ENCODE assay signal across 25 cellular contexts in the genomic region with DNA sequence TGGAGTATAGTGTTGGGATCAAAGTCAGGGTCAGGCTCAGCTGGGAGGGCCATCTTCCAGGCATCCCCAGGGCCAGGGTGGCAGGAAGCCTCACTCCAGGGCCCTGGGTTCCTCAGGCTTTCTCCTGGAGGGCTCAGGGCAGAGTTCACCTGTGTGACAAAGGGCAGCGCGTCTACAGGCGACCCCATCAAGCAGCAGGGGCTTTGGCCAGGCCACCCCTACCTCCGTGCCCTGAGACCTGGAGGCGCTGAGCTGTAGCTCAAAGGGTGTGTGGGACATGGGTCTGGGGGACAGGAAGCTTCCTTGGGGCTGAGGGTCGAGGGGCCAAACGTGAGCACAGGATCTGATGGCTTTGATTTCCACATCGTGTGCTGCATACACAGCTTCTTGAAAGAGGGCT. TPM values are rescaled to one million over a fixed set of nuclear protein-coding genes. Genes with fewer than 3 reads are reported as not detected.
DNase-seq lines count a peak whose midpoint lies in the region; ATAC-seq lines count a peak whose summit lies in the region.
"Had no signal": no experiment of that assay in that cellular context is flagged by ENCODE, and none has a peak within 500 bp of the region (broad histone marks: within the 10 kb centered on the region; RNA-seq: fewer than 3 reads in every experiment).

No MANE protein-coding gene starts in this region.

- no peak overlapping the region for H3K4me3 ChIP-seq in CD4-positive, CD25-positive, alpha-beta regulatory T cell (ENCODE audit: low read depth, low read length)
- no peak overlapping the region for H3K4me3 ChIP-seq in CD4-positive, alpha-beta memory T cell (ENCODE audit: low read length in 2 of 2)
- H3K4me3 ChIP-seq: GM12878, SJSA1, testis had no signal

- peaks cover 4% of the 10 kb centered on the region for H3K4me1 ChIP-seq in CD4-positive, CD25-positive, alpha-beta regulatory T cell (ENCODE audit: control insufficient read depth, insufficient read depth, low read length, poor library complexity, severe bottlenecking)
- H3K4me1 ChIP-seq in CD4-positive, alpha-beta memory T cell (ENCODE audit: insufficient read depth, low read length): peaks cover 3% of the 10 kb centered on the region
- H3K4me1 ChIP-seq: SJSA1 had no signal

- CTCF ChIA-PET in CD4-positive, alpha-beta memory T cell (lab: Charles Lee; ENCODE audit: partially characterized antibody): interaction anchor here (1.5 kb wide), 1 partner anchor 24 kb away, joined by 7 read pairs; no protein-coding TSS in a partner anchor

- no peaks in the 10 kb centered on the region for H3K27me3 ChIP-seq in CD4-positive, CD25-positive, alpha-beta regulatory T cell (ENCODE audit: control insufficient read depth, insufficient read depth, low read length)
- no peaks in the 10 kb centered on the region for H3K27me3 ChIP-seq in CD4-positive, alpha-beta memory T cell (ENCODE audit: insufficient read depth, low read length)
- H3K27me3 ChIP-seq: SJSA1, testis, uterus had no signal

- no peak for DNase-seq in CD4-positive, CD25-positive, alpha-beta regulatory T cell
- DNase-seq in CD4-positive, alpha-beta memory T cell: no peak
- no peak for DNase-seq in effector memory CD8-positive, alpha-beta T cell
- DNase-seq in natural killer cell treated with Interleukin-12 subunit alpha and Interleukin-12 subunit beta and Interleukin-15 and Interleukin-18, amount 100 ng/mL, for 72 hours (ENCODE audit: low spot score): no peak
- DNase-seq in OCI-M2 (lab: John Stamatoyannopoulos, UW; ENCODE audit: unreplicated experiment): no peak
- DNase-seq in globus pallidus (ENCODE audit: low spot score): no peak
- DNase-seq: activated CD4-positive, alpha-beta T cell treated with anti-CD3 and anti-CD28 coated beads for 4 hours; activated naive CD4-positive, alpha-beta T cell treated with anti-CD3 and anti-CD28 coated beads, Interleukin-2, amount 10 ng/mL, durations not matched to agents 7 days and 5 days; activated T-cell treated with anti-CD3 and anti-CD28 coated beads, Interleukin-2, amount 50 U/mL, for 1 hour; aorta; cortex of kidney; HFFc6; hypothalamus; KBM-7; left ventricle myocardium superior; midbrain; MM.1S; NCI-H2081 treated with DMSO at 0.1 percent for 48 hours; NCI-H345; stimulated activated CD4-positive, alpha-beta T cell treated with anti-CD3 and anti-CD28 coated beads, Interleukin-4, amount 100 ng/mL, for 1 hour; testis; uterus had no signal

- no peak overlapping the region for H3K27ac ChIP-seq in CD4-positive, CD25-positive, alpha-beta regulatory T cell (ENCODE audit: insufficient read depth, low read length, poor library complexity, severe bottlenecking)
- no peak overlapping the region for H3K27ac ChIP-seq in CD4-positive, alpha-beta memory T cell (ENCODE audit: low read depth, low read length)
- H3K27ac ChIP-seq: SJSA1, testis, uterus had no signal

- H3K4me3 Mint-ChIP-seq in CD4-positive, CD25-positive, alpha-beta regulatory T cell: peak overlapping the region in 2 of 4 donors; percentile 54 to 63
- peak overlapping the region; percentile 3 to 64 (median 47) for H3K4me3 Mint-ChIP-seq in CD4-positive, alpha-beta memory T cell
- H3K4me3 Mint-ChIP-seq in effector memory CD8-positive, alpha-beta T cell: peak overlapping the region; percentile 50 to 56
- peak overlapping the region; percentile 52 for H3K4me3 Mint-ChIP-seq in natural killer cell treated with Interleukin-12 subunit alpha and Interleukin-12 subunit beta and Interleukin-15 and Interleukin-18, amount 100 ng/mL, for 72 hours
- H3K4me3 Mint-ChIP-seq: activated naive CD4-positive, alpha-beta T cell treated with anti-CD3 and anti-CD28 coated beads, Interleukin-2, amount 10 ng/mL, durations not matched to agents 7 days and 5 days; HFFc6 had no signal

- H3K4me1 Mint-ChIP-seq in CD4-positive, CD25-positive, alpha-beta regulatory T cell: peaks cover 0 to 10% (median 6%) of the 10 kb centered on the region in 4 donors
- peaks cover 0 to 16% (median 11%) of the 10 kb centered on the region in 4 donors for H3K4me1 Mint-ChIP-seq in CD4-positive, alpha-beta memory T cell
- peaks cover 3 to 17% of the 10 kb centered on the region in 2 donors for H3K4me1 Mint-ChIP-seq in effector memory CD8-positive, alpha-beta T cell (ENCODE audit: low read depth in 2 of 2)
- H3K4me1 Mint-ChIP-seq in natural killer cell treated with Interleukin-12 subunit alpha and Interleukin-12 subunit beta and Interleukin-15 and Interleukin-18, amount 100 ng/mL, for 72 hours (ENCODE audit: low read depth in 2 of 2): peaks cover 6 to 10% of the 10 kb centered on the region in 2 donors

- intact Hi-C loops in CD4-positive, alpha-beta memory T cell (cut with micrococcal nuclease): no loop called here

- H3K36me3 Mint-ChIP-seq in CD4-positive, CD25-positive, alpha-beta regulatory T cell: no peaks in the 10 kb centered on the region
- no peaks in the 10 kb centered on the region for H3K36me3 Mint-ChIP-seq in CD4-positive, alpha-beta memory T cell
- H3K36me3 Mint-ChIP-seq in effector memory CD8-positive, alpha-beta T cell (ENCODE audit: insufficient read depth): no peaks in the 10 kb centered on the region
- no peaks in the 10 kb centered on the region for H3K36me3 Mint-ChIP-seq in natural killer cell treated with Interleukin-12 subunit alpha and Interleukin-12 subunit beta and Interleukin-15 and Interleukin-18, amount 100 ng/mL, for 72 hours
- H3K36me3 Mint-ChIP-seq: activated naive CD4-positive, alpha-beta T cell treated with anti-CD3 and anti-CD28 coated beads, Interleukin-2, amount 10 ng/mL, durations not matched to agents 7 days and 5 days had no signal

- no peaks in the 10 kb centered on the region for H3K36me3 ChIP-seq in CD4-positive, CD25-positive, alpha-beta regulatory T cell (ENCODE audit: control insufficient read depth, insufficient read depth, low read length)
- no peaks in the 10 kb centered on the region for H3K36me3 ChIP-seq in CD4-positive, alpha-beta memory T cell (ENCODE audit: insufficient read depth, low read length)
- H3K36me3 ChIP-seq: SJSA1, uterus had no signal

- H3K27me3 Mint-ChIP-seq in CD4-positive, CD25-positive, alpha-beta regulatory T cell: peaks cover 13% of the 10 kb centered on the region
- H3K27me3 Mint-ChIP-seq in CD4-positive, alpha-beta memory T cell: peaks cover 0 to 10% of the 10 kb centered on the region in 2 donors
- H3K27me3 Mint-ChIP-seq in effector memory CD8-positive, alpha-beta T cell: peaks cover 12 to 24% of the 10 kb centered on the region in 2 donors
- H3K27me3 Mint-ChIP-seq in natural killer cell treated with Interleukin-12 subunit alpha and Interleukin-12 subunit beta and Interleukin-15 and Interleukin-18, amount 100 ng/mL, for 72 hours: peaks cover 11 to 12% of the 10 kb centered on the region in 2 donors

- H3K27ac Mint-ChIP-seq in CD4-positive, CD25-positive, alpha-beta regulatory T cell: peak overlapping the region; percentile 26 to 87 (median 29)
- H3K27ac Mint-ChIP-seq in CD4-positive, alpha-beta memory T cell: peak overlapping the region in 3 of 7 donors; percentile 23 to 71 (median 42)
- H3K27ac Mint-ChIP-seq in effector memory CD8-positive, alpha-beta T cell: peak overlapping the region; percentile 19 to 57
- peak overlapping the region in 1 of 2 donors; percentile 6 for H3K27ac Mint-ChIP-seq in natural killer cell treated with Interleukin-12 subunit alpha and Interleukin-12 subunit beta and Interleukin-15 and Interleukin-18, amount 100 ng/mL, for 72 hours
- H3K27ac Mint-ChIP-seq: activated naive CD4-positive, alpha-beta T cell treated with anti-CD3 and anti-CD28 coated beads, Interleukin-2, amount 10 ng/mL, durations not matched to agents 7 days and 5 days; HFFc6 had no signal

- ATAC-seq in CD4-positive, CD25-positive, alpha-beta regulatory T cell (ENCODE audit: low read depth in 2 of 2): no peak
- ATAC-seq in effector memory CD8-positive, alpha-beta T cell (replicated peaks): no peak
- ATAC-seq in natural killer cell treated with Interleukin-12 subunit alpha and Interleukin-12 subunit beta and Interleukin-15 and Interleukin-18, amount 100 ng/mL, for 72 hours: no peak
- ATAC-seq in GM21786 (IDR thresholded peaks at IDR 0.05; ENCODE audit: unreplicated experiment): no peak
- ATAC-seq: GM12878 had no signal

- POLR2A ChIA-PET in CD4-positive, alpha-beta memory T cell (lab: Charles Lee; ENCODE audit: partially characterized antibody): interaction anchor here (1.5 to 2.9 kb wide), 2 partner anchors 12 to 24 kb away, joined by 3 to 8 read pairs; no protein-coding TSS in a partner anchor

- no peaks in the 10 kb centered on the region for H3K9me3 ChIP-seq in CD4-positive, CD25-positive, alpha-beta regulatory T cell (ENCODE audit: control insufficient read depth in 2 of 2, low read length in 2 of 2)
- H3K9me3 ChIP-seq in CD4-positive, alpha-beta memory T cell (ENCODE audit: control insufficient read depth in 1 of 2, low read length in 2 of 2): no peaks in the 10 kb centered on the region
- H3K9me3 ChIP-seq: SJSA1, testis, uterus had no signal

- H3K9me3 Mint-ChIP-seq in CD4-positive, CD25-positive, alpha-beta regulatory T cell: no peaks in the 10 kb centered on the region
- no peaks in the 10 kb centered on the region for H3K9me3 Mint-ChIP-seq in CD4-positive, alpha-beta memory T cell
- H3K9me3 Mint-ChIP-seq in effector memory CD8-positive, alpha-beta T cell: no peaks in the 10 kb centered on the region
- H3K9me3 Mint-ChIP-seq in natural killer cell treated with Interleukin-12 subunit alpha and Interleukin-12 subunit beta and Interleukin-15 and Interleukin-18, amount 100 ng/mL, for 72 hours: no peaks in the 10 kb centered on the region
- H3K9me3 Mint-ChIP-seq: activated naive CD4-positive, alpha-beta T cell treated with anti-CD3 and anti-CD28 coated beads, Interleukin-2, amount 10 ng/mL, durations not matched to agents 7 days and 5 days; HFFc6 had no signal

RNA-seq across cellular contexts. Expression of gene SPTBN5, which starts 12.8 kb away (rescaled TPM):
- total RNA-seq in CD4-positive, CD25-positive, alpha-beta regulatory T cell: 2.7 TPM
- polyA plus RNA-seq in CD4-positive, CD25-positive, alpha-beta regulatory T cell: under 1 TPM in 1 of 4 donors, not detected in 3; 0.26 TPM
- total RNA-seq in CD4-positive, alpha-beta memory T cell: 1 to 10 TPM; 2.4 to 2.7 TPM
- under 1 TPM in 1 of 2 donors, not detected in 1; 0.03 TPM for polyA plus RNA-seq in CD4-positive, alpha-beta memory T cell
- 1 to 10 TPM; 1.1 to 2.4 TPM for total RNA-seq in natural killer cell treated with Interleukin-12 subunit alpha and Interleukin-12 subunit beta and Interleukin-15 and Interleukin-18, amount 100 ng/mL, for 72 hours

RNA-seq across cellular contexts. Expression of gene PLA2G4B, which starts 42.4 kb away (rescaled TPM):
- 30.1 TPM for total RNA-seq in CD4-positive, CD25-positive, alpha-beta regulatory T cell
- polyA plus RNA-seq in CD4-positive, CD25-positive, alpha-beta regulatory T cell: 1 to 10 TPM in 2 of 4 donors, under 1 TPM in 2; 0.42 to 3.4 (median 1.4) TPM
- 10 to 100 TPM; 64.5 to 64.9 TPM for total RNA-seq in CD4-positive, alpha-beta memory T cell
- 1 to 10 TPM; 1.5 to 2.8 TPM for polyA plus RNA-seq in CD4-positive, alpha-beta memory T cell
- 10 to 100 TPM in 1 of 2 donors, 1 to 10 TPM in 1; 4.7 to 13.4 TPM for total RNA-seq in natural killer cell treated with Interleukin-12 subunit alpha and Interleukin-12 subunit beta and Interleukin-15 and Interleukin-18, amount 100 ng/mL, for 72 hours

RNA-seq across cellular contexts. Expression of gene JMJD7, which starts 53.2 kb away (rescaled TPM):
- total RNA-seq in CD4-positive, CD25-positive, alpha-beta regulatory T cell: 42.2 TPM
- polyA plus RNA-seq in CD4-positive, CD25-positive, alpha-beta regulatory T cell: 10 to 100 TPM; 17.0 to 26.1 (median 24.5) TPM
- 10 to 100 TPM; 75.0 to 78.5 TPM for total RNA-seq in CD4-positive, alpha-beta memory T cell
- 10 to 100 TPM; 18.7 to 28.0 TPM for polyA plus RNA-seq in CD4-positive, alpha-beta memory T cell
- total RNA-seq in natural killer cell treated with Interleukin-12 subunit alpha and Interleukin-12 subunit beta and Interleukin-15 and Interleukin-18, amount 100 ng/mL, for 72 hours: 10 to 100 TPM in 1 of 2 donors, 1 to 10 TPM in 1; 6.7 to 12.1 TPM
